12 cellular contexts compared by ENCODE assay signal in genomic region chr4:40392241-40392640, GRCh38. TPM values are rescaled to one million over a fixed set of nuclear protein-coding genes. Genes with fewer than 3 reads are reported as not detected.
"Had no signal": no experiment of that assay in that cellular context is flagged by ENCODE, and none has a peak within 500 bp of the region (broad histone marks: within the 10 kb centered on the region; RNA-seq: fewer than 3 reads in every experiment).

No MANE protein-coding gene starts in this region.

RNA-seq across cellular contexts. Expression of gene CHRNA9, which starts 57.1 kb away (rescaled TPM):
- total RNA-seq: activated CD4-positive, alpha-beta T cell treated with anti-CD3 and anti-CD28 coated beads, Interleukin-2, amount 10 ng/mL, durations not matched to agents 24 days and 14 days; activated naive CD4-positive, alpha-beta T cell treated with anti-CD3 and anti-CD28 coated beads for 36 hours; activated naive CD4-positive, alpha-beta T cell treated with anti-CD3 and anti-CD28 coated beads, Interleukin-2, amount 50 U/mL, for 72 hours; activated T-cell treated with anti-CD3 and anti-CD28 coated beads, Interleukin-2, amount 50 U/mL, for 4 hours; activated T-cell treated with anti-CD3 and anti-CD28 coated beads, Interleukin-2, amount 50 U/mL, for 72 hours; activated T-helper 1 cell treated with anti-CD3 and anti-CD28 coated beads, Interleukin-12 subunit alpha, Interleukin-12 subunit beta, Interleukin-2, Interleukin-4 antibody, amounts not matched to agents 30 ng/mL and 10 ng/mL and 1 ng/mL, durations not matched to agents 14 hours and 24 hours and 36 hours; activated T-helper 17 cell treated with anti-CD3 and anti-CD28 coated beads, Interleukin-2, amount 50 U/mL, for 72 hours; adrenal gland; aorta; body of pancreas; breast epithelium; chondrocyte had no signal
